Comparison of ENCODE assay signal across 8 cellular contexts in genomic region chr19:13149628-13150186, GRCh38. TPM values are rescaled to one million over a fixed set of nuclear protein-coding genes. Genes with fewer than 3 reads are reported as not detected.
A peak's percentile ranks its signal among the peaks of the same experiment; 100 is the strongest.
DNase-seq lines count a peak whose midpoint lies in the region; ATAC-seq, FAIRE-seq and TF ChIP-seq lines count a peak whose summit lies in the region.

No MANE protein-coding gene starts in this region.

- peaks cover 0 to 3% of the 10 kb centered on the region in 2 donors for H3K36me3 ChIP-seq in adrenal gland (replicated peaks in 1 of 2)
- H3K36me3 ChIP-seq in iPS-15b (ENCODE audit: control insufficient read depth, insufficient read depth, low read length), result peaks cover 16% of the 10 kb centered on the region
- H3K36me3 ChIP-seq in skeletal muscle tissue (ENCODE audit: control insufficient read depth in 3 of 3, insufficient read depth in 3 of 3, low read length in 3 of 3), result peaks cover under 1 to 8% (median 4%) of the 10 kb centered on the region in 3 donors

- H3K4me1 ChIP-seq in adrenal gland (replicated peaks in 1 of 2) (peaks cover 11 to 20% of the 10 kb centered on the region in 2 donors), iPS-15b (ENCODE audit: control insufficient read depth, insufficient read depth, low read length) (no peaks in the 10 kb centered on the region), skeletal muscle tissue (ENCODE audit: control insufficient read depth in 3 of 3, insufficient read depth in 3 of 3, low read length in 3 of 3) (peaks cover 18 to 44% (median 31%) of the 10 kb centered on the region in 3 donors)

- peak overlapping the region; percentile 60 for H3K9ac ChIP-seq in iPS-15b (ENCODE audit: low read depth, low read length)
- peak overlapping the region; percentile 70 to 100 (median 100) for H3K9ac ChIP-seq in skeletal muscle tissue (ENCODE audit: low read depth in 1 of 3, low read length in 3 of 3)

- peak; percentile 35 for DNase-seq in Ammon's horn (ENCODE audit: low spot score)
- DNase-seq in NCI-H510A (lab: John Stamatoyannopoulos, UW), result peak; percentile 54
- DNase-seq in adrenal gland, result peak; percentile 64 to 81 (median 78)
- no peak for DNase-seq in frontal cortex (ENCODE audit: low spot score in 2 of 2)

- peak; percentile 0 for ATAC-seq in GM18909 (IDR thresholded peaks at IDR 0.05; ENCODE audit: poor library complexity, unreplicated experiment)
- no peak for ATAC-seq in GM21447 (IDR thresholded peaks at IDR 0.05; ENCODE audit: unreplicated experiment)

- TF ChIP-seq CTCF in adrenal gland (IDR thresholded peaks at IDR 0.05), result peak in 1 of 6 experiments; percentile 1

- intact Hi-C loops in adrenal gland (cut with DNase I), result no loop called here

- H3K4me3 ChIP-seq in adrenal gland, result peak overlapping the region; percentile 44 to 88 (median 70)
- H3K4me3 ChIP-seq in iPS-15b (ENCODE audit: low read depth, low read length), result peak overlapping the region; percentile 89
- peak overlapping the region; percentile 86 to 99 (median 98) for H3K4me3 ChIP-seq in skeletal muscle tissue (ENCODE audit: low read length in 3 of 3)

- 0 to 1% (median 0%) methylated on average over 2 to 46 of the region's 46 CpGs for WGBS in adrenal gland, 4 donors

- H3K27me3 ChIP-seq in adrenal gland, result no peaks in the 10 kb centered on the region
- H3K27me3 ChIP-seq in iPS-15b (ENCODE audit: control insufficient read depth, insufficient read depth, low read length), result no peaks in the 10 kb centered on the region
- peaks cover 0 to 17% (median 0%) of the 10 kb centered on the region in 3 donors for H3K27me3 ChIP-seq in skeletal muscle tissue (ENCODE audit: control insufficient read depth in 3 of 3, insufficient read depth in 3 of 3, low read length in 3 of 3)

- no peak for TF ChIP-seq POLR2A in adrenal gland (IDR thresholded peaks at IDR 0.05)

- FAIRE-seq in frontal cortex (lab: Jason Lieb, UNC), result no peak

- H3K27ac ChIP-seq in adrenal gland (peak overlapping the region; percentile 97 to 100 (median 98)), skeletal muscle tissue (ENCODE audit: low read depth, low read length) (peak overlapping the region; percentile 100)

- H3K9me3 ChIP-seq in adrenal gland (replicated peaks in 1 of 3), result no peaks in the 10 kb centered on the region
- no peaks in the 10 kb centered on the region for H3K9me3 ChIP-seq in iPS-15b (ENCODE audit: control insufficient read depth, insufficient read depth, low read length)
- H3K9me3 ChIP-seq in skeletal muscle tissue (ENCODE audit: control insufficient read depth in 3 of 3, low read length in 3 of 3), result no peaks in the 10 kb centered on the region

RNA-seq across cellular contexts. Expression of gene STX10, which starts 0.5 kb away (rescaled TPM):
- total RNA-seq in adrenal gland (10 to 100 TPM; 30.5 to 90.7 (median 65.0) TPM), skeletal muscle tissue (24.5 TPM), frontal cortex (18.3 TPM)
- 100 to 1,000 TPM in 2 of 3 donors, 10 to 100 TPM in 1; 16.0 to 182 (median 159) TPM for polyA plus RNA-seq in adrenal gland

RNA-seq across cellular contexts. Expression of gene IER2, which starts 0.5 kb away (rescaled TPM):
- total RNA-seq in adrenal gland (100 to 1,000 TPM in 2 of 8 donors, 10 to 100 TPM in 6; 36.4 to 121 (median 61.8) TPM), skeletal muscle tissue (23.5 TPM), frontal cortex (9.0 TPM)
- polyA plus RNA-seq in adrenal gland, result 100 to 1,000 TPM in 1 of 3 donors, 10 to 100 TPM in 1, 1 to 10 TPM in 1; 7.4 to 120 (median 97.1) TPM

RNA-seq across cellular contexts. Expression of gene NACC1, which starts 31.6 kb away (rescaled TPM):
- 10 to 100 TPM; 26.7 to 67.0 (median 48.0) TPM for total RNA-seq in adrenal gland
- polyA plus RNA-seq in adrenal gland, result 10 to 100 TPM; 12.4 to 47.7 (median 14.8) TPM
- total RNA-seq in skeletal muscle tissue, result 10.4 TPM
- 16.3 TPM for total RNA-seq in frontal cortex

RNA-seq across cellular contexts. Expression of gene TRMT1, which starts 33.2 kb away (rescaled TPM):
- total RNA-seq in adrenal gland, result 10 to 100 TPM; 13.4 to 48.0 (median 35.4) TPM
- 100 to 1,000 TPM in 2 of 3 donors, 10 to 100 TPM in 1; 15.5 to 229 (median 120) TPM for polyA plus RNA-seq in adrenal gland
- 13.0 TPM for total RNA-seq in skeletal muscle tissue
- 17.9 TPM for total RNA-seq in frontal cortex

RNA-seq across cellular contexts. Expression of gene LYL1, which starts 47.0 kb away (rescaled TPM):
- 10 to 100 TPM in 5 of 8 donors, 1 to 10 TPM in 3; 4.3 to 22.5 (median 13.2) TPM for total RNA-seq in adrenal gland
- polyA plus RNA-seq in adrenal gland, result 10 to 100 TPM in 1 of 3 donors, 1 to 10 TPM in 1, under 1 TPM in 1; 0.38 to 18.7 (median 7.9) TPM
- 13.6 TPM for total RNA-seq in skeletal muscle tissue
- 2.9 TPM for total RNA-seq in frontal cortex

Comparison
In these comparisons a context has a peak if more than half of its experiments do, and no peak if none do; other contexts are left out.
1. DNase-seq: peak in Ammon's horn (single experiment), NCI-H510A (single experiment) and adrenal gland (7 of 7); none in frontal cortex (0 of 2).
2. Peak in every context shown above with its lines, with median percentiles within 50 percentile points of each other: H3K4me3 ChIP-seq.